Comparison of ENCODE assay signal across 9 cellular contexts in the genomic region with DNA sequence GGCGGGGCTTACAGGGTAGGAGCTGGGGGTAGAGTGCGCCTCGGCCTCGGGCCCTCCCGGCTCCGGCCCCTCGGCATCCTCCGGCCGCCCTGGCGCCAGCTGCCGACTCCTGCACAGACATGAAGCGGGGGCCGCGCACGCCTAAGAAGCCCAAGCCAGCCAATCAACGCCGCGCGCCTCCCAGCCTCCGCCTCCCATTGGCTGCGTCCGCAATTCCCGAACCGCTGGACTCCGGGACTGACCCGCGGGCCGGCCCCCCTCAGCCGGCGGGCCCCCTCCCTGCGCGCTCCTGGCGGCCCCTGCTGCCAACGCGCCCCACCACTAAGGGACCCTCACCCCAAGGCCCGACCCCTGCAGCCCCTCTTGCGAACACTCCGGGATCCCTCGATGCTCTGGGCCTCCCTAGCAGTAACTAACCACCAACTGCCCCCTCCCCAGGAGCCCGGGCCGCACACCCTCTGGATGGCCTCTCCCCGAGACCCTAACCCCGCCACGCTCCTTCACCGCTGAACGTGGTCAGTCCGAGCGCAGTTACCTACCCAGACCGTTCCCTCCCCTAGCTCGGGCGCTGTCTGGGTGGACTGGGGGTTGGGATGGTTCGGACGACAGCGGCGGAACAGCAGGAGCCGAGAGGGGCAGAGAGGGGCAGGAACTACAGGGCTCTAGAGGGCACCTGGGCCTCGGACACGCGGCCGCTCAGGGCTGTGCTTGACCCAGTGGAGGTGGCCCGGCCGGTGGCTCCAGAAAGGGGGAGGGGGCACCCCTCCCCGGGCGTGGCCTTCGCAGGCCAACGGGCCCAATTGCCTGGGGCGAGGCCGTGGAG. TPM values are rescaled to one million over a fixed set of nuclear protein-coding genes. Genes with fewer than 3 reads are reported as not detected.
A peak's percentile ranks its signal among the peaks of the same experiment; 100 is the strongest.
DNase-seq lines count a peak whose midpoint lies in the region; TF ChIP-seq lines count a peak whose summit lies in the region.
"Had no signal": no experiment of that assay in that cellular context is flagged by ENCODE, and none has a peak within 500 bp of the region (broad histone marks: within the 10 kb centered on the region; RNA-seq: fewer than 3 reads in every experiment).

No MANE protein-coding gene starts in this region.

- WGBS in smooth muscle cell (ENCODE audit: low lambda C conversion rate), result 2% methylated on average over 51 of the region's 68 CpGs

- H3K4me3 ChIP-seq in SK-N-MC (peak overlapping the region; percentile 91), smooth muscle cell (peak overlapping the region; percentile 79), Karpas-422 (ENCODE audit: low read length) (no peak overlapping the region)

- H2AFZ ChIP-seq in smooth muscle cell (ENCODE audit: low read depth) (peak overlapping the region; percentile 99), Karpas-422 (ENCODE audit: low read length) (no peak overlapping the region)

- H3K27ac ChIP-seq in SK-N-MC (no peak overlapping the region), smooth muscle cell (ENCODE audit: low read depth) (no peak overlapping the region), Karpas-422 (ENCODE audit: low read length) (no peak overlapping the region)

- H3K4me2 ChIP-seq in smooth muscle cell (peak overlapping the region; percentile 97), Karpas-422 (ENCODE audit: low read depth, low read length, poor library complexity, severe bottlenecking) (no peak overlapping the region)

- peaks cover 67% of the 10 kb centered on the region for H3K4me1 ChIP-seq in smooth muscle cell (ENCODE audit: low read depth)
- no peaks in the 10 kb centered on the region for H3K4me1 ChIP-seq in Karpas-422 (ENCODE audit: low read length)

- H3K9me2 ChIP-seq in Karpas-422 (replicated peaks; ENCODE audit: insufficient read depth, low read length), result no peaks in the 10 kb centered on the region

- TF ChIP-seq CTCF in smooth muscle cell (IDR thresholded peaks at IDR 0.05; ENCODE audit: borderline replicate concordance, insufficient read depth, poor library complexity, severe bottlenecking), result no peak

- peaks cover 40% of the 10 kb centered on the region for H4K20me1 ChIP-seq in smooth muscle cell (ENCODE audit: low read depth)
- no peaks in the 10 kb centered on the region for H4K20me1 ChIP-seq in Karpas-422 (ENCODE audit: insufficient read depth, low read depth, low read length)

- H3K79me2 ChIP-seq in smooth muscle cell (ENCODE audit: low read depth) (peaks cover 9% of the 10 kb centered on the region), Karpas-422 (ENCODE audit: low read length) (no peaks in the 10 kb centered on the region)

- H3K36me3 ChIP-seq in SK-N-MC (ENCODE audit: insufficient read depth, low read length), result no peaks in the 10 kb centered on the region; the same call in 1 of the 2 replicates
- H3K36me3 ChIP-seq in smooth muscle cell (ENCODE audit: low read depth), result no peaks in the 10 kb centered on the region
- no peaks in the 10 kb centered on the region for H3K36me3 ChIP-seq in Karpas-422 (ENCODE audit: insufficient read depth, low read length)

- H3K27me3 ChIP-seq in smooth muscle cell (ENCODE audit: low read depth) (peaks cover 36% of the 10 kb centered on the region), Karpas-422 (ENCODE audit: low read length) (no peaks in the 10 kb centered on the region)

- H3K9ac ChIP-seq in SK-N-MC (ENCODE audit: insufficient read length) (peak overlapping the region; percentile 76), smooth muscle cell (ENCODE audit: low read depth) (peak overlapping the region; percentile 32), Karpas-422 (ENCODE audit: low read length) (no peak overlapping the region)

- DNase-seq in NCI-H2107 treated with DMSO at 0.1 percent for 48 hours (lab: John Stamatoyannopoulos, UW; ENCODE audit: unreplicated experiment) (peak; percentile 14), NCI-H2107 (lab: John Stamatoyannopoulos, UW) (no peak), Kasumi-1 (lab: John Stamatoyannopoulos, UW) (peak; percentile 43 to 55), SK-N-MC (ENCODE audit: low read depth, low spot score) (no peak), dedifferentiated amniotic fluid mesenchymal stem cell (ENCODE audit: extremely low spot score) (peak; percentile 97), kidney tubule cell (ENCODE audit: low spot score) (peak; percentile 87), smooth muscle cell (lab: John Stamatoyannopoulos, UW; ENCODE audit: unreplicated experiment) (peak; percentile 69), Karpas-422 (no peak)
- DNase-seq: DND-41 had no signal

- H3F3A ChIP-seq in smooth muscle cell (ENCODE audit: low read depth), result peaks cover 9% of the 10 kb centered on the region

- H3K9me3 ChIP-seq in SK-N-MC (ENCODE audit: low read depth, low read length) (no peaks in the 10 kb centered on the region), smooth muscle cell (replicated peaks; ENCODE audit: low read depth) (no peaks in the 10 kb centered on the region), Karpas-422 (ENCODE audit: low read length) (no peaks in the 10 kb centered on the region)

RNA-seq across cellular contexts. Expression of a gene that starts 5.0 kb away (rescaled TPM):
- total RNA-seq in smooth muscle cell, result 3.2 and 5.8 TPM in 2 replicates
- polyA plus RNA-seq in smooth muscle cell, result 6.8 and 10.4 TPM in 2 replicates
- total RNA-seq in Karpas-422 (2014; rRNA removed; shearing (Covaris generic); ENCODE audit: low replicate concordance), result not detected in 2 replicates

RNA-seq across cellular contexts. Expression of a gene that starts 21.3 kb away (rescaled TPM):
- not detected in 2 replicates for total RNA-seq in smooth muscle cell
- polyA plus RNA-seq in smooth muscle cell, result not detected in 2 replicates
- total RNA-seq in Karpas-422 (2014; rRNA removed; shearing (Covaris generic); ENCODE audit: low replicate concordance), result not detected in 2 replicates

Comparison
In these comparisons a context has a peak if more than half of its experiments do, and no peak if none do; other contexts are left out.
1. DNase-seq: peak in NCI-H2107 treated with DMSO at 0.1 percent for 48 hours (single experiment), Kasumi-1 (2 of 2), dedifferentiated amniotic fluid mesenchymal stem cell (single experiment), kidney tubule cell (single experiment) and smooth muscle cell (single experiment); none in NCI-H2107 (single experiment), SK-N-MC (single experiment) and Karpas-422 (single experiment).